In the genomic region with DNA sequence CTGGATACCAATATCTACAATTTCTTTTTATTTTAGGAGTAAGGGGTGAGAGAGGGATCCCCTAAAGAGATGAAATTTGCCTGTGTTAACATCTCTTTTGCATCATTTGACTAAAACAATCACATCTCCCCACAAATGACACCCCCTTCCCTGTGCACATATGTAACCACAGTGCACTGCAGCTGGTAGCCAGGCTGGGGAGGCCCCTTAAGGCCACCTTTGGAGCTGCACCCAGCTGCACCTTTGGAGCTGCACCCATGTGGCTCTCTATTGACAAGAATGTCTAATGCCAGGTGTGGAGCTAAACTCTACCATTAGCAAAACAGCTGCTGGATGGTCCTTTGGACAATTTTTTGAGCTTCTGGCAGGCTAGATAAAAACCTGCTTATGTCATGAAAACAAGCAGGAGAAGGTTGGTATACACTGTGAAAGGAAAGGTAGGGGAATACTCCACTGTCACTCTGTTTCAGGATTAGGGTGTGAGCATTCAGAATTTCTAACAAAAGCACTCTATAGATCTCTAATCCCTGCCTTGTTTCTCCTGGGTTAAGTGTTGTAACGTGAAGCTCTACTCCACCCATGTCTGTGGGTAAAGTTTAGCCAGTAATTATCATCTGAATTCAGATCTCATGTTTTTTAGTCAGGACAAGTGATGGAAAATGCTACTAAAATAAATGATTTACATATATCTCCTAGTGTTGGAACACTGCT, we compare ENCODE assay signal across 8 cellular contexts.
A peak's percentile ranks its signal among the peaks of the same experiment; 100 is the strongest.
DNase-seq lines count a peak whose midpoint lies in the region; ATAC-seq and TF ChIP-seq lines count a peak whose summit lies in the region.

No MANE protein-coding gene starts in this region.

- no peaks in the 10 kb centered on the region for H3K27me3 Mint-ChIP-seq in stimulated activated naive CD8-positive, alpha-beta T cell treated with anti-CD3 and anti-CD28 coated beads, Interleukin-15, amount 100 ng/mL, for 72 hours

- H3K9me3 Mint-ChIP-seq in stimulated activated naive CD8-positive, alpha-beta T cell treated with anti-CD3 and anti-CD28 coated beads, Interleukin-15, amount 100 ng/mL, for 72 hours: no peaks in the 10 kb centered on the region

- no peak overlapping the region for H3K27ac Mint-ChIP-seq in stimulated activated naive CD8-positive, alpha-beta T cell treated with anti-CD3 and anti-CD28 coated beads, Interleukin-15, amount 100 ng/mL, for 72 hours

- ATAC-seq in GM19438 (IDR thresholded peaks at IDR 0.05; ENCODE audit: low read depth, unreplicated experiment) (peak; percentile 66), HG03432 (IDR thresholded peaks at IDR 0.05; ENCODE audit: unreplicated experiment) (peak; percentile 87)
- peak; percentile 79 for ATAC-seq in stimulated activated naive CD8-positive, alpha-beta T cell treated with anti-CD3 and anti-CD28 coated beads, Interleukin-15, amount 100 ng/mL, for 72 hours

- H3K4me3 ChIP-seq in GM12864 (ENCODE audit: low read depth, low read length): no peak overlapping the region
- no peak overlapping the region for H3K4me3 ChIP-seq in astrocyte of the spinal cord (ENCODE audit: low read depth, low read length)

- in situ Hi-C loops in astrocyte of the spinal cord (cut with HindIII; ENCODE audit: low sequenced_read_pairs): no loop called here

- no peak for DNase-seq in GM12864 (ENCODE audit: low read depth)
- DNase-seq in astrocyte of the spinal cord (ENCODE audit: low read depth, low spot score): no peak
- no peak for DNase-seq in stimulated activated naive CD8-positive, alpha-beta T cell treated with anti-CD3 and anti-CD28 coated beads, Interleukin-15, amount 100 ng/mL, for 72 hours
- DNase-seq in hippocampal formation (lab: John Stamatoyannopoulos, UW): no peak
- no peak for DNase-seq in dedifferentiated amniotic fluid mesenchymal stem cell (ENCODE audit: extremely low spot score)
- no peak for DNase-seq in hepatic stellate cell (ENCODE audit: low spot score)

- no peak overlapping the region for H3K4me3 Mint-ChIP-seq in stimulated activated naive CD8-positive, alpha-beta T cell treated with anti-CD3 and anti-CD28 coated beads, Interleukin-15, amount 100 ng/mL, for 72 hours

- H3K4me1 Mint-ChIP-seq in stimulated activated naive CD8-positive, alpha-beta T cell treated with anti-CD3 and anti-CD28 coated beads, Interleukin-15, amount 100 ng/mL, for 72 hours: peaks cover 20% of the 10 kb centered on the region

- TF ChIP-seq CTCF in GM12864 (IDR thresholded peaks at IDR 0.05; ENCODE audit: low read depth, low read length, missing control alignments) (peak; percentile 46), astrocyte of the spinal cord (IDR thresholded peaks at IDR 0.05; ENCODE audit: low read depth, low read length) (peak; percentile 24)
